ENCODE assay signal across 19 cellular contexts in genomic region chr3:148604270-148605085, GRCh38.
DNase-seq lines count a peak whose midpoint lies in the region; ATAC-seq, FAIRE-seq and TF ChIP-seq lines count a peak whose summit lies in the region.
"Had no signal": no experiment of that assay in that cellular context is flagged by ENCODE, and none has a peak within 500 bp of the region (broad histone marks: within the 10 kb centered on the region; RNA-seq: fewer than 3 reads in every experiment).

No MANE protein-coding gene starts in this region.

- H3K4me3 Mint-ChIP-seq in astrocyte (ENCODE audit: unreplicated experiment) = no peak overlapping the region

- H3K36me3 ChIP-seq in astrocyte (ENCODE audit: insufficient read depth, low read length) = no peaks in the 10 kb centered on the region
- H3K36me3 ChIP-seq: prostate gland, transverse colon had no signal

- H3K27me3 Mint-ChIP-seq in astrocyte (ENCODE audit: low read depth, unreplicated experiment) = no peaks in the 10 kb centered on the region

- H3K4me2 ChIP-seq in astrocyte (ENCODE audit: low read length) = peak overlapping the region; percentile 3

- peak; percentile 35 for ATAC-seq in Right ventricle myocardium inferior
- ATAC-seq in left cardiac atrium = no peak
- ATAC-seq in GM21786 (IDR thresholded peaks at IDR 0.05; ENCODE audit: unreplicated experiment) = no peak
- no peak for ATAC-seq in activated CD4-positive, CD25-positive, alpha-beta regulatory T cell treated with anti-CD3 and anti-CD28 coated beads, Interleukin-2, amount 50 U/mL, for 24 hours
- ATAC-seq in HG02973 (IDR thresholded peaks at IDR 0.05; ENCODE audit: unreplicated experiment) = no peak

- no peaks in the 10 kb centered on the region for H3K27me3 ChIP-seq in astrocyte (ENCODE audit: insufficient read depth, low read length)
- H3K27me3 ChIP-seq: transverse colon had no signal

- H3K27ac ChIP-seq in astrocyte (ENCODE audit: low read depth, low read length) = no peak overlapping the region
- H3K27ac ChIP-seq: prostate gland, SK-N-MC had no signal

- H4K20me1 ChIP-seq in astrocyte (ENCODE audit: insufficient read depth, low read length) = no peaks in the 10 kb centered on the region

- DNase-seq in Right ventricle myocardium inferior (ENCODE audit: missing footprints) (no peak), left cardiac atrium (no peak), astrocyte (ENCODE audit: low read depth) (peak; percentile 2), iris pigment epithelial cell (ENCODE audit: low read depth) (peak; percentile 47), NCI-H1417 (lab: John Stamatoyannopoulos, UW) (no peak)
- DNase-seq: activated CD8-positive, alpha-beta memory T cell treated with anti-CD3 and anti-CD28 coated beads for 24 hours; activated gamma-delta T cell treated with Interleukin-2 at 50 U/mL for 16 hours; effector memory CD4-positive, alpha-beta T cell; glutamatergic neuron; kidney glomerular epithelial cell; NCI-H1436 treated with DMSO at 0.1 percent for 48 hours; stimulated activated CD4-positive, alpha-beta T cell treated with anti-CD3 and anti-CD28 coated beads, Interleukin-2, amount 100 ng/mL, for 24 hours; stimulated activated CD8-positive, alpha-beta memory T cell treated with anti-CD3 and anti-CD28 coated beads, Interleukin-4, amount 100 ng/mL, for 48 hours; transverse colon had no signal

- intact Hi-C loops in Right ventricle myocardium inferior (cut with DNase I) = loop anchor here (1.0 kb wide), 1 partner anchor 10 kb away; no protein-coding TSS in a partner anchor
- intact Hi-C loops in left cardiac atrium (cut with DNase I) = no loop called here

- no peak overlapping the region for H3K27ac Mint-ChIP-seq in astrocyte (ENCODE audit: unreplicated experiment)

- H3K4me3 ChIP-seq in astrocyte (ENCODE audit: insufficient read depth, low read depth, low read length) = no peak overlapping the region
- H3K4me3 ChIP-seq: prostate gland, SK-N-MC, transverse colon had no signal

- no peaks in the 10 kb centered on the region for H3K79me2 ChIP-seq in astrocyte (ENCODE audit: insufficient read depth, low read length)

- peak; percentile 37 for FAIRE-seq in astrocyte (lab: Jason Lieb, UNC)

- no peaks in the 10 kb centered on the region for H3K4me1 Mint-ChIP-seq in astrocyte (ENCODE audit: low read depth, unreplicated experiment)

- no peak overlapping the region for H2AFZ ChIP-seq in astrocyte (ENCODE audit: low read depth, low read length)

- H3K9me3 Mint-ChIP-seq in astrocyte (ENCODE audit: unreplicated experiment) = no peaks in the 10 kb centered on the region

- TF ChIP-seq CTCF in astrocyte (IDR thresholded peaks at IDR 0.05; ENCODE audit: insufficient read depth, low read depth, low read length) = no peak

- no peak overlapping the region for H3K9ac ChIP-seq in astrocyte (ENCODE audit: low read length)

- H3K36me3 Mint-ChIP-seq in astrocyte (ENCODE audit: low read depth, unreplicated experiment) = no peaks in the 10 kb centered on the region

- H3K4me1 ChIP-seq in astrocyte (ENCODE audit: insufficient read depth, low read length) = no peaks in the 10 kb centered on the region
- H3K4me1 ChIP-seq: prostate gland had no signal

- no peaks in the 10 kb centered on the region for H3K9me3 ChIP-seq in astrocyte (ENCODE audit: insufficient read depth, low read depth, low read length)
- H3K9me3 ChIP-seq: prostate gland, transverse colon had no signal

Comparison
In these comparisons a context has a peak if more than half of its experiments do, and no peak if none do; other contexts are left out.
1. DNase-seq: peak in astrocyte (single experiment) and iris pigment epithelial cell (single experiment); none in Right ventricle myocardium inferior (single experiment), left cardiac atrium (single experiment) and NCI-H1417 (0 of 3).